ENCODE assay signal across 12 cellular contexts in the genomic region with DNA sequence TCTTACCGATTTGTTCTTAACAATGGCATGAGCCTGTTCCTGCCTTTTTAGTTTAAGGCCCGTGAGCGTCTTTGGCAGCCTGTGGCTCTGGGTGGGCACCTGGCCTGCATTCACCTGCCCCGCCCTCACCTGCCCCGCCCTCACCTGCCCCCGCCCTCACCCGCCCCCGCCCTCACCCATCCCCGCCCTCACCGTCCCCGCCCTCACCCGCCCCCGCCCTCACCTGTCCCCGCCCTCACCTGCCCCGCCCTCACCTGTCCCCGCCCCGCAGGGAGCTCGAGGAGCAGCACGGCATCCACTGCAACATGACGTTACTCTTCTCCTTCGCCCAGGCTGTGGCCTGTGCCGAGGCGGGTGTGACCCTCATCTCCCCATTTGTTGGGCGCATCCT. TPM values are rescaled to one million over a fixed set of nuclear protein-coding genes. Genes with fewer than 3 reads are reported as not detected.
DNase-seq lines count a peak whose midpoint lies in the region; ATAC-seq and TF ChIP-seq lines count a peak whose summit lies in the region.
"Had no signal": no experiment of that assay in that cellular context is flagged by ENCODE, and none has a peak within 500 bp of the region (broad histone marks: within the 10 kb centered on the region; RNA-seq: fewer than 3 reads in every experiment).

No MANE protein-coding gene starts in this region.

- H3K27ac Mint-ChIP-seq in GM23338 = peak overlapping the region; percentile 90
- peak overlapping the region; percentile 78 for H3K27ac Mint-ChIP-seq in chondrocyte (ENCODE audit: unreplicated experiment)

- H3K79me2 ChIP-seq in GM23338 (replicated peaks; ENCODE audit: insufficient read depth) (peaks cover 4% of the 10 kb centered on the region; the same call in 1 of the 2 replicates), Karpas-422 (ENCODE audit: low read length) (no peaks in the 10 kb centered on the region)

- no peaks in the 10 kb centered on the region for H3K27me3 ChIP-seq in GM23338 (ENCODE audit: insufficient read depth)
- no peaks in the 10 kb centered on the region for H3K27me3 ChIP-seq in mucosa of stomach (ENCODE audit: control insufficient read depth, insufficient read depth, low read length)
- no peaks in the 10 kb centered on the region for H3K27me3 ChIP-seq in Karpas-422 (ENCODE audit: low read length)
- H3K27me3 ChIP-seq: uterus had no signal

- peak; percentile 67 for DNase-seq in GM23338 (ENCODE audit: low spot score)
- DNase-seq in NCI-H2171 (lab: John Stamatoyannopoulos, UW) = peak; percentile 81
- DNase-seq in chondrocyte (ENCODE audit: low spot score) = no peak
- DNase-seq in stimulated activated CD4-positive, alpha-beta T cell treated with anti-CD3 and anti-CD28 coated beads, Interleukin-15, amount 100 ng/mL, for 24 hours = no peak
- no peak for DNase-seq in Karpas-422
- DNase-seq: activated CD4-positive, alpha-beta T cell treated with anti-CD3 and anti-CD28 coated beads for 1 hour; SHP77; uterus had no signal

- H3K4me1 ChIP-seq in GM23338 (ENCODE audit: insufficient read depth) = peaks cover 8% of the 10 kb centered on the region
- peaks cover 16% of the 10 kb centered on the region for H3K4me1 ChIP-seq in mucosa of stomach (ENCODE audit: control insufficient read depth, insufficient read depth, low read length)
- H3K4me1 ChIP-seq in Karpas-422 (ENCODE audit: low read length) = no peaks in the 10 kb centered on the region
- H3K4me1 ChIP-seq: uterus had no signal

- TF ChIP-seq CTCF in GM23338 (conservative IDR thresholded peaks at IDR 0.05; ENCODE audit: low read depth in 2 of 2) (no peak), chondrocyte (IDR thresholded peaks at IDR 0.05) (no peak)

- peaks cover 9% of the 10 kb centered on the region; the same call in 1 of the 2 replicates for H4K20me1 ChIP-seq in GM23338 (replicated peaks; ENCODE audit: insufficient read depth)
- peaks cover 11% of the 10 kb centered on the region; the same call in 1 of the 2 replicates for H4K20me1 ChIP-seq in Karpas-422 (ENCODE audit: insufficient read depth, low read depth, low read length)

- H3K27me3 Mint-ChIP-seq in GM23338 (ENCODE audit: insufficient read depth, low read depth, poor library complexity) (peaks cover 32% of the 10 kb centered on the region), chondrocyte (ENCODE audit: low read depth) (no peaks in the 10 kb centered on the region)

- no peak overlapping the region for H2AFZ ChIP-seq in GM23338
- no peak overlapping the region for H2AFZ ChIP-seq in Karpas-422 (ENCODE audit: low read length)

- H3K9me3 ChIP-seq in mucosa of stomach (ENCODE audit: control insufficient read depth, low read length) (no peaks in the 10 kb centered on the region), Karpas-422 (ENCODE audit: low read length) (no peaks in the 10 kb centered on the region)
- H3K9me3 ChIP-seq: uterus had no signal

- H3K36me3 ChIP-seq in GM23338 (ENCODE audit: insufficient read depth) (peaks cover 52% of the 10 kb centered on the region), mucosa of stomach (ENCODE audit: control insufficient read depth, insufficient read depth, low read length) (peaks cover 17% of the 10 kb centered on the region), Karpas-422 (ENCODE audit: insufficient read depth, low read length) (peaks cover 32% of the 10 kb centered on the region)
- H3K36me3 ChIP-seq: uterus had no signal

- H3K9ac ChIP-seq in mucosa of stomach (ENCODE audit: low read length) (peak overlapping the region; percentile 40), Karpas-422 (ENCODE audit: low read length) (no peak overlapping the region)

- H3K9me3 Mint-ChIP-seq in GM23338 (no peaks in the 10 kb centered on the region), chondrocyte (ENCODE audit: low read depth) (no peaks in the 10 kb centered on the region)

- H3K4me1 Mint-ChIP-seq in GM23338 = peaks cover 10% of the 10 kb centered on the region
- peaks cover 7% of the 10 kb centered on the region for H3K4me1 Mint-ChIP-seq in chondrocyte (ENCODE audit: low read depth)

- H3K4me3 ChIP-seq in GM23338 (no peak overlapping the region), mucosa of stomach (ENCODE audit: low read length) (no peak overlapping the region), Karpas-422 (ENCODE audit: low read length) (no peak overlapping the region)
- H3K4me3 ChIP-seq: uterus had no signal

- no peak overlapping the region for H3K4me2 ChIP-seq in GM23338
- no peak overlapping the region for H3K4me2 ChIP-seq in Karpas-422 (ENCODE audit: low read depth, low read length, poor library complexity, severe bottlenecking)

- H3K36me3 Mint-ChIP-seq in GM23338 (ENCODE audit: low read depth) (peaks cover 88% of the 10 kb centered on the region), chondrocyte (ENCODE audit: low read depth) (peaks cover 15% of the 10 kb centered on the region)

- H3K9me2 ChIP-seq in GM23338 (ENCODE audit: insufficient read depth) (no peaks in the 10 kb centered on the region), Karpas-422 (replicated peaks; ENCODE audit: insufficient read depth, low read length) (no peaks in the 10 kb centered on the region)

- no peak overlapping the region for H3K4me3 Mint-ChIP-seq in GM23338
- H3K4me3 Mint-ChIP-seq in chondrocyte (ENCODE audit: unreplicated experiment) = no peak overlapping the region

- peak; percentile 52 for ATAC-seq in GM23338
- ATAC-seq in HG02870 (IDR thresholded peaks at IDR 0.05; ENCODE audit: unreplicated experiment) = no peak
- no peak for ATAC-seq in GM19397 (IDR thresholded peaks at IDR 0.05; ENCODE audit: unreplicated experiment)

- peaks cover 66% of the 10 kb centered on the region for H3F3A ChIP-seq in GM23338 (replicated peaks; ENCODE audit: low read depth)

- H3K27ac ChIP-seq in GM23338 (ENCODE audit: low read depth) = 0 out of 2 replicates have a peak overlapping the region, but pooled peaks have one; percentile 80
- no peak overlapping the region for H3K27ac ChIP-seq in Karpas-422 (ENCODE audit: low read length)
- H3K27ac ChIP-seq: uterus had no signal

TF ChIP-seq in GM23338, 12 proteins besides CTCF, POLR2A, EP300 and RAD21 (continues in another document):
- TF ChIP-seq ZNF114 (CRISPR knock-in tag; IDR thresholded peaks at IDR 0.05) (no peak), JUNB (IDR thresholded peaks at IDR 0.05; ENCODE audit: unreplicated experiment) (no peak), CREB1 (CRISPR knock-in tag; IDR thresholded peaks at IDR 0.05; ENCODE audit: low read depth) (no peak), POLR2AphosphoS5 (IDR thresholded peaks at IDR 0.05; ENCODE audit: low read depth) (no peak)
- TF ChIP-seq, protein P1, sequence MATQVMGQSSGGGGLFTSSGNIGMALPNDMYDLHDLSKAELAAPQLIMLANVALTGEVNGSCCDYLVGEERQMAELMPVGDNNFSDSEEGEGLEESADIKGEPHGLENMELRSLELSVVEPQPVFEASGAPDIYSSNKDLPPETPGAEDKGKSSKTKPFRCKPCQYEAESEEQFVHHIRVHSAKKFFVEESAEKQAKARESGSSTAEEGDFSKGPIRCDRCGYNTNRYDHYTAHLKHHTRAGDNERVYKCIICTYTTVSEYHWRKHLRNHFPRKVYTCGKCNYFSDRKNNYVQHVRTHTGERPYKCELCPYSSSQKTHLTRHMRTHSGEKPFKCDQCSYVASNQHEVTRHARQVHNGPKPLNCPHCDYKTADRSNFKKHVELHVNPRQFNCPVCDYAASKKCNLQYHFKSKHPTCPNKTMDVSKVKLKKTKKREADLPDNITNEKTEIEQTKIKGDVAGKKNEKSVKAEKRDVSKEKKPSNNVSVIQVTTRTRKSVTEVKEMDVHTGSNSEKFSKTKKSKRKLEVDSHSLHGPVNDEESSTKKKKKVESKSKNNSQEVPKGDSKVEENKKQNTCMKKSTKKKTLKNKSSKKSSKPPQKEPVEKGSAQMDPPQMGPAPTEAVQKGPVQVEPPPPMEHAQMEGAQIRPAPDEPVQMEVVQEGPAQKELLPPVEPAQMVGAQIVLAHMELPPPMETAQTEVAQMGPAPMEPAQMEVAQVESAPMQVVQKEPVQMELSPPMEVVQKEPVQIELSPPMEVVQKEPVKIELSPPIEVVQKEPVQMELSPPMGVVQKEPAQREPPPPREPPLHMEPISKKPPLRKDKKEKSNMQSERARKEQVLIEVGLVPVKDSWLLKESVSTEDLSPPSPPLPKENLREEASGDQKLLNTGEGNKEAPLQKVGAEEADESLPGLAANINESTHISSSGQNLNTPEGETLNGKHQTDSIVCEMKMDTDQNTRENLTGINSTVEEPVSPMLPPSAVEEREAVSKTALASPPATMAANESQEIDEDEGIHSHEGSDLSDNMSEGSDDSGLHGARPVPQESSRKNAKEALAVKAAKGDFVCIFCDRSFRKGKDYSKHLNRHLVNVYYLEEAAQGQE (IDR thresholded peaks at IDR 0.05; ENCODE audit: unreplicated experiment) = no peak

RNA-seq across cellular contexts. Expression of a gene that starts 14.2 kb away (rescaled TPM):
- 28.0 and 51.0 TPM in 2 replicates for total RNA-seq in GM23338 (2014; rRNA removed; shearing (Covaris generic))
- polyA plus RNA-seq in GM23338 (2016; fragmentation: Nextera tagmentation; extraction: Ambion mirVana) = 39.3 and 44.9 TPM in 2 replicates
- total RNA-seq in chondrocyte = 47.2 to 55.0 TPM (median 52.3 TPM) in 3 replicates
- 43.6 and 61.0 TPM in 2 replicates for total RNA-seq in Karpas-422 (2014; rRNA removed; shearing (Covaris generic); ENCODE audit: low replicate concordance)

RNA-seq across cellular contexts. Expression of a gene that starts 15.8 kb away (rescaled TPM):
- total RNA-seq in GM23338 (2014; rRNA removed; shearing (Covaris generic)) = 339 and 353 TPM in 2 replicates
- 402 and 411 TPM in 2 replicates for polyA plus RNA-seq in GM23338 (2016; fragmentation: Nextera tagmentation; extraction: Ambion mirVana)
- total RNA-seq in chondrocyte = 128 to 227 TPM (median 151 TPM) in 3 replicates
- total RNA-seq in Karpas-422 (2014; rRNA removed; shearing (Covaris generic); ENCODE audit: low replicate concordance) = 127 and 177 TPM in 2 replicates

RNA-seq across cellular contexts. Expression of a gene that starts 26.8 kb away (rescaled TPM):
- total RNA-seq in GM23338 (2014; rRNA removed; shearing (Covaris generic)) = 3.1 and 5.5 TPM in 2 replicates
- 4.8 and 5.7 TPM in 2 replicates for polyA plus RNA-seq in GM23338 (2016; fragmentation: Nextera tagmentation; extraction: Ambion mirVana)
- 0.20 to 0.67 TPM (median 0.41 TPM) in 3 replicates for total RNA-seq in chondrocyte
- total RNA-seq in Karpas-422 (2014; rRNA removed; shearing (Covaris generic); ENCODE audit: low replicate concordance) = 19.8 and 50.0 TPM in 2 replicates
- total RNA-seq: M059J had no signal

RNA-seq across cellular contexts. Expression of a gene that starts 35.0 kb away (rescaled TPM):
- total RNA-seq in GM23338 (2014; rRNA removed; shearing (Covaris generic)) = 41.2 and 46.4 TPM in 2 replicates
- polyA plus RNA-seq in GM23338 (2016; fragmentation: Nextera tagmentation; extraction: Ambion mirVana) = 20.2 and 21.0 TPM in 2 replicates
- total RNA-seq in chondrocyte = 15.6 to 24.4 TPM (median 16.0 TPM) in 3 replicates
- total RNA-seq in Karpas-422 (2014; rRNA removed; shearing (Covaris generic); ENCODE audit: low replicate concordance) = 9.3 and 23.4 TPM in 2 replicates

RNA-seq across cellular contexts. Expression of a gene that starts 42.0 kb away (rescaled TPM):
- 26.0 and 37.6 TPM in 2 replicates for total RNA-seq in GM23338 (2014; rRNA removed; shearing (Covaris generic))
- 22.7 and 25.6 TPM in 2 replicates for polyA plus RNA-seq in GM23338 (2016; fragmentation: Nextera tagmentation; extraction: Ambion mirVana)
- total RNA-seq in chondrocyte = 12.5 to 14.9 TPM (median 12.8 TPM) in 3 replicates
- total RNA-seq in Karpas-422 (2014; rRNA removed; shearing (Covaris generic); ENCODE audit: low replicate concordance) = 26.2 and 26.6 TPM in 2 replicates

Comparison
In these comparisons a context has a peak if more than half of its experiments do, and no peak if none do; other contexts are left out.
1. DNase-seq: peak in GM23338 (single experiment) and NCI-H2171 (single experiment); none in chondrocyte (single experiment), stimulated activated CD4-positive, alpha-beta T cell treated with anti-CD3 and anti-CD28 coated beads, Interleukin-15, amount 100 ng/mL, for 24 hours (single experiment) and Karpas-422 (single experiment).